In the genomic region with DNA sequence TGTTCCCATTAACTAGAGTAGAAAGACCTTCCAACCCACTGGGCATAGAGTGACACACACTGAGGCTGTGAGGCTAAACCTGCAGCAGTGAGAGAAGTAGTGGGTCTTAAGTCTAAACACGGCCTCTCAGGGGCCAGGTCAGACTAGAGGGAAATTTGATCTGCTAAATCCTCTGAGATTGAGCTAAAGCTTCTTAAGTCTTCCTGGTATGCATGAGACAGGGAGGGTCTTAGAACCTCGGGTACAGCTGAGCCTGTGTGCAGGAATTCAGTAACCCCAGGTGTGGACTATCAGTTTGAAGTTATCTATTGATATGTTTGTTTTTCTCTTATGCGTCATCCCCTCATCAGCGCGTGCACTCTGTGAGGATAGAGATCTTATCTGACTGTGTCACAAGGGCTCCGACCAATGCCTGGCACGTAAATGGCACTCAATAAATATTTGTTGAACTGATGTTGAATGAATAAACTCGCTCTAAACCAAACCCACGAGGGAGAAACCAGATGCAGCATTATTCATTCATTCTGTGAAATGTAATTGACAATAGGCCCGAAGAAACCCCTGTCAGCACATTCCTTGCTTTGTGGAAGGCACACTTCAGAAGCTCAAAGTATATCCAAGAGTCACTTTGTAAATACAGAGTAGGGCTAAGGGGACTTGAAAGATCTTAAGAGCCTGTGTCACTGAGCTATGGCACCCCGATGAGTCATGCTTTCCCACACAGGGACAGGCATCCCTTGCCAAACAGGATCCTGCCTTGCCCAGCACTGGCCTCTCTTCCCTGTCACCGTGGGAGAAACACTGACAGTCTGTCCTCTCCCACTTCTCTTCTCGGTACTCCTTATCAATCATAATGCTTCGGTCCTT, we compare ENCODE assay signal across 9 cellular contexts. TPM values are rescaled to one million over a fixed set of nuclear protein-coding genes. Genes with fewer than 3 reads are reported as not detected.
DNase-seq lines count a peak whose midpoint lies in the region; ATAC-seq and TF ChIP-seq lines count a peak whose summit lies in the region.
"Had no signal": no experiment of that assay in that cellular context is flagged by ENCODE, and none has a peak within 500 bp of the region (broad histone marks: within the 10 kb centered on the region; RNA-seq: fewer than 3 reads in every experiment).

No MANE protein-coding gene starts in this region.

- no peaks in the 10 kb centered on the region for H3K36me3 Mint-ChIP-seq in natural killer cell

- H3K36me3 ChIP-seq in DND-41 (ENCODE audit: insufficient read depth, low read length) (no peaks in the 10 kb centered on the region), osteoblast (ENCODE audit: insufficient read depth, low read length) (no peaks in the 10 kb centered on the region)

- peaks cover 3% of the 10 kb centered on the region for H3K9me3 ChIP-seq in DND-41 (ENCODE audit: insufficient read depth, low read length, severe bottlenecking)
- no peaks in the 10 kb centered on the region for H3K9me3 ChIP-seq in osteoblast (ENCODE audit: low read depth, low read length)

- H4K20me1 ChIP-seq in DND-41 (ENCODE audit: insufficient read depth, low read length) (no peaks in the 10 kb centered on the region), osteoblast (ENCODE audit: insufficient read depth, low read length) (no peaks in the 10 kb centered on the region)

- no peaks in the 10 kb centered on the region for H3K79me2 ChIP-seq in DND-41 (ENCODE audit: insufficient read depth, low read length)
- H3K79me2 ChIP-seq in osteoblast (ENCODE audit: insufficient read depth, low read length): no peaks in the 10 kb centered on the region

- intact Hi-C loops in natural killer cell (cut with micrococcal nuclease): no loop called here
- intact Hi-C loops in posterior vena cava (cut with DNase I): no loop called here

- H3K9me3 Mint-ChIP-seq in natural killer cell: no peaks in the 10 kb centered on the region

- H2AFZ ChIP-seq in DND-41 (ENCODE audit: low read depth, low read length) (no peak overlapping the region), osteoblast (ENCODE audit: low read length) (peak overlapping the region; percentile 17)

- H3K9ac ChIP-seq in DND-41 (ENCODE audit: low read depth, low read length): no peak overlapping the region

- H3K4me1 Mint-ChIP-seq in natural killer cell: no peaks in the 10 kb centered on the region

- no peaks in the 10 kb centered on the region for H3K27me3 ChIP-seq in DND-41 (ENCODE audit: insufficient read depth, low read length, poor library complexity)
- H3K27me3 ChIP-seq in osteoblast (ENCODE audit: insufficient read depth, low read length): no peaks in the 10 kb centered on the region

- no peak for TF ChIP-seq CTCF in DND-41 (IDR thresholded peaks at IDR 0.05; ENCODE audit: borderline replicate concordance, extremely low read depth, low read length, poor library complexity, severe bottlenecking)
- TF ChIP-seq CTCF in epithelial cell of esophagus (IDR thresholded peaks at IDR 0.05; ENCODE audit: insufficient read depth, low read depth, low read length, missing control alignments): no peak
- no peak for TF ChIP-seq CTCF in osteoblast (IDR thresholded peaks at IDR 0.05; ENCODE audit: extremely low read depth, low read depth, low read length)
- TF ChIP-seq CTCF in natural killer cell (IDR thresholded peaks at IDR 0.05): no peak

- no peaks in the 10 kb centered on the region for H3K4me1 ChIP-seq in DND-41 (ENCODE audit: insufficient read depth, low read length)
- peaks cover 23% of the 10 kb centered on the region for H3K4me1 ChIP-seq in osteoblast (ENCODE audit: insufficient read depth, low read length)

- H3K27ac ChIP-seq in DND-41 (ENCODE audit: low read length) (no peak overlapping the region), osteoblast (ENCODE audit: low read depth, low read length) (peak overlapping the region; percentile 45)

- H3K4me3 Mint-ChIP-seq in natural killer cell: no peak overlapping the region

- DNase-seq in DND-41: no peak
- DNase-seq in NCI-H82 (lab: John Stamatoyannopoulos, UW): peak; percentile 99
- DNase-seq in epithelial cell of esophagus (ENCODE audit: low read depth): peak; percentile 82
- DNase-seq in osteoblast (ENCODE audit: insufficient read length, low spot score, missing footprints): peak; percentile 77
- DNase-seq in NCI-H2107 (lab: John Stamatoyannopoulos, UW): no peak
- no peak for DNase-seq in natural killer cell
- DNase-seq in posterior vena cava (ENCODE audit: low spot score): no peak

- 0 out of 3 replicates have a peak, but pooled peaks have one; percentile 17 for ATAC-seq in DND-41 (ENCODE audit: insufficient read depth, low read depth)
- no peak for ATAC-seq in natural killer cell
- ATAC-seq in GM21786 (IDR thresholded peaks at IDR 0.05; ENCODE audit: unreplicated experiment): no peak

- H3K27ac Mint-ChIP-seq in natural killer cell: no peak overlapping the region
- H3K27ac Mint-ChIP-seq: activated T-helper 2 cell treated with anti-CD3 and anti-CD28 coated beads, Interferon-gamma antibody, Interleukin-2, Interleukin-4, amounts not matched to agents 10 μg/mL and 5 μg/mL and 100 μg/mL, durations not matched to agents 14 hours and 24 hours and 36 hours had no signal

- no peak overlapping the region for H3K4me2 ChIP-seq in DND-41 (ENCODE audit: insufficient read depth, low read length)
- peak overlapping the region; percentile 9 for H3K4me2 ChIP-seq in osteoblast (ENCODE audit: insufficient read depth, low read length)

- no peaks in the 10 kb centered on the region for H3K27me3 Mint-ChIP-seq in natural killer cell (ENCODE audit: low read depth in 2 of 2)

- no peak overlapping the region for H3K4me3 ChIP-seq in DND-41 (ENCODE audit: low read depth in 1 of 2, low read length in 2 of 2)
- no peak overlapping the region for H3K4me3 ChIP-seq in epithelial cell of esophagus (ENCODE audit: low read length)
- no peak overlapping the region for H3K4me3 ChIP-seq in osteoblast (ENCODE audit: insufficient read depth, low read length)

RNA-seq across cellular contexts. Expression of a gene that starts 21.7 kb away (rescaled TPM):
- total RNA-seq in osteoblast (128 and 151 TPM in 2 replicates), natural killer cell (10 to 100 TPM; 35.8 to 44.2 (median 39.5) TPM), posterior vena cava (10 to 100 TPM; 86.1 to 94.6 TPM)

RNA-seq across cellular contexts. Expression of a gene that starts 29.9 kb away (rescaled TPM):
- total RNA-seq in osteoblast (14.4 and 17.0 TPM in 2 replicates), natural killer cell (1 to 10 TPM; 4.4 to 6.8 (median 5.1) TPM), posterior vena cava (10 to 100 TPM in 1 of 2 donors, 1 to 10 TPM in 1; 3.9 to 10.9 TPM)

Comparison
In these comparisons a context has a peak if more than half of its experiments do, and no peak if none do; other contexts are left out.
1. DNase-seq: peak in NCI-H82 (single experiment), epithelial cell of esophagus (single experiment) and osteoblast (single experiment); none in DND-41 (single experiment), NCI-H2107 (single experiment), natural killer cell (single experiment) and posterior vena cava (single experiment).